ENCODE assay signal across 13 cellular contexts in the genomic region with DNA sequence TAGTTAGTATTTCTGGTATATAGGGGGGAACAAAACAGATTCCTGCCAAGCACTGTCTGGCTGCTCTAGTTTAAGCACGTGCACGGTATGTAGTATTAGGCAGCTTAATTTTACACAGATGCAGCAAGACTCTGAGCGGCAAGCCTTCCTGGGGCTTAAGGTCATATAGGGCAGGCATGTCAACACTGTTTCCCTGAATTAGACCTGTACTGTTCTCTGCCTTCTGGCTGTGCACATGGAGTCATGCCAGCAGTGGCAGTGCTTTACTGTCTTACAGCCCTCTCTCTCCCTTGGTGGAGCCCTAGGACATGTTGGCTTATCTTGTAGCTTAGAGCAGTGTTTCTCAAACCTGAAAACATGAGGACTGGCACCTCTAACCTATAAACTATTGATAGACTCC. TPM values are rescaled to one million over a fixed set of nuclear protein-coding genes. Genes with fewer than 3 reads are reported as not detected.
DNase-seq lines count a peak whose midpoint lies in the region; ATAC-seq and TF ChIP-seq lines count a peak whose summit lies in the region.
"Had no signal": no experiment of that assay in that cellular context is flagged by ENCODE, and none has a peak within 500 bp of the region (broad histone marks: within the 10 kb centered on the region; RNA-seq: fewer than 3 reads in every experiment).

No MANE protein-coding gene starts in this region.

- peaks cover 18% of the 10 kb centered on the region for H3K79me2 ChIP-seq in MM.1S (ENCODE audit: low read length)

- ATAC-seq in SK-N-SH treated with all-trans-retinoic acid at 6 μM for 48 hours (peak; percentile 71), HG03139 (IDR thresholded peaks at IDR 0.05; ENCODE audit: unreplicated experiment) (no peak)

- H2AFZ ChIP-seq in MM.1S (ENCODE audit: low read length), result no peak overlapping the region

- TF ChIP-seq CTCF in HEK293 (tag by site-specific recombination; IDR thresholded peaks at IDR 0.05) (no peak), fibroblast of villous mesenchyme (IDR thresholded peaks at IDR 0.05; ENCODE audit: insufficient read depth, low read depth, low read length) (no peak), MM.1S (IDR thresholded peaks at IDR 0.05; ENCODE audit: low read length) (no peak)

- H3K9me2 ChIP-seq in MM.1S (replicated peaks; ENCODE audit: insufficient read depth, low read length), result no peaks in the 10 kb centered on the region

- no peaks in the 10 kb centered on the region; a peak in 1 of 3 replicates for H3K36me3 ChIP-seq in HEK293 (ENCODE audit: control insufficient read depth in 2 of 2, insufficient read depth in 1 of 2, low read length in 2 of 2)
- H3K36me3 ChIP-seq in MM.1S (replicated peaks; ENCODE audit: insufficient read depth, low read length), result no peaks in the 10 kb centered on the region

- no peaks in the 10 kb centered on the region for H3K9me3 ChIP-seq in HEK293 (ENCODE audit: control insufficient read depth, insufficient read depth, low read depth, low read length)
- H3K9me3 ChIP-seq in MM.1S (replicated peaks; ENCODE audit: insufficient read depth, low read length), result no peaks in the 10 kb centered on the region

- H4K20me1 ChIP-seq in MM.1S (ENCODE audit: insufficient read depth, low read length), result no peaks in the 10 kb centered on the region

- H3K9ac ChIP-seq in MM.1S (ENCODE audit: low read length), result no peak overlapping the region

- no peaks in the 10 kb centered on the region for H3K27me3 ChIP-seq in MM.1S (replicated peaks; ENCODE audit: insufficient read depth, low read length)
- H3K27me3 ChIP-seq: SJCRH30 had no signal

- DNase-seq in fibroblast of villous mesenchyme (ENCODE audit: low read depth) (peak; percentile 26), pons (ENCODE audit: low spot score) (peak; percentile 56), NCI-H1436 (lab: John Stamatoyannopoulos, UW) (no peak), MM.1S (no peak), SIG-M5 treated with dmso at 0.1 percent for 504 hours (lab: John Stamatoyannopoulos, UW; ENCODE audit: unreplicated experiment) (no peak)
- DNase-seq: activated CD4-positive, alpha-beta memory T cell treated with anti-CD3 and anti-CD28 coated beads for 36 hours; Calu3; retina; SJCRH30; stimulated activated CD4-positive, alpha-beta T cell treated with anti-CD3 and anti-CD28 coated beads, Interleukin-2, amount 100 ng/mL, for 48 hours had no signal

- H3F3A ChIP-seq in MM.1S (ENCODE audit: insufficient read depth, low read length), result no peaks in the 10 kb centered on the region

- no peak overlapping the region for H3K27ac ChIP-seq in HEK293 (ENCODE audit: extremely low read depth, low read depth, low read length)
- no peak overlapping the region for H3K27ac ChIP-seq in MM.1S (ENCODE audit: low read length)
- H3K27ac ChIP-seq: SJCRH30 had no signal

- H3K4me3 ChIP-seq in HEK293 (ENCODE audit: low read depth, low read length) (no peak overlapping the region), fibroblast of villous mesenchyme (ENCODE audit: low read depth, low read length) (no peak overlapping the region), MM.1S (ENCODE audit: low read length) (no peak overlapping the region)
- H3K4me3 ChIP-seq: SJCRH30 had no signal

- POLR2A ChIA-PET in HEK293 (lab: Yijun Ruan, JAX), result no interaction called here

- CTCF ChIA-PET in HEK293 (lab: Yijun Ruan, JAX), result interaction anchor here (1.0 kb wide), 1 partner anchor 21 kb away, joined by 3 read pairs; no protein-coding TSS in a partner anchor

- no peak overlapping the region for H3K4me2 ChIP-seq in MM.1S (ENCODE audit: low read depth, low read length)

- no peaks in the 10 kb centered on the region for H3K4me1 ChIP-seq in HEK293 (ENCODE audit: control insufficient read depth, insufficient read depth, low read length)
- H3K4me1 ChIP-seq in MM.1S (ENCODE audit: low read length), result no peaks in the 10 kb centered on the region
- H3K4me1 ChIP-seq: SJCRH30 had no signal

TF ChIP-seq in HEK293, 187 proteins besides CTCF, POLR2A, EP300 and RAD21:
- TF ChIP-seq ZNF155 (tag by site-specific recombination; IDR thresholded peaks at IDR 0.05), result no peak
- 0 out of 2 replicates have a peak, but pooled peaks have one; percentile 32 for TF ChIP-seq ZIC2 (tag by site-specific recombination; IDR thresholded peaks at IDR 0.05)
- TF ChIP-seq ZNF335 (tag by site-specific recombination; conservative IDR thresholded peaks at IDR 0.05), result no peak

TF ChIP-seq in SK-N-SH treated with all-trans-retinoic acid at 6 μM for 48 hours, 23 proteins besides CTCF, POLR2A, EP300 and RAD21 (continues in another document):
- TF ChIP-seq TCF4 (CRISPR knock-in tag; IDR thresholded peaks at IDR 0.05; ENCODE audit: borderline replicate concordance) (no peak), ISL1 (CRISPR knock-in tag; IDR thresholded peaks at IDR 0.05) (no peak), PATZ1 (CRISPR knock-in tag; IDR thresholded peaks at IDR 0.05; ENCODE audit: borderline replicate concordance) (no peak), PPARA (CRISPR knock-in tag; IDR thresholded peaks at IDR 0.05; ENCODE audit: borderline replicate concordance) (no peak), ZNF8 (CRISPR knock-in tag; IDR thresholded peaks at IDR 0.05) (no peak), TSHZ2 (CRISPR knock-in tag; IDR thresholded peaks at IDR 0.05) (no peak), OSR1 (CRISPR knock-in tag; IDR thresholded peaks at IDR 0.05) (no peak), ARNTL (CRISPR knock-in tag; IDR thresholded peaks at IDR 0.05; ENCODE audit: borderline replicate concordance, low read depth) (no peak), TOX (CRISPR knock-in tag; IDR thresholded peaks at IDR 0.05; ENCODE audit: borderline replicate concordance) (no peak), POU6F1 (CRISPR knock-in tag; IDR thresholded peaks at IDR 0.05; ENCODE audit: borderline replicate concordance, low read depth) (no peak), GLIS3 (CRISPR knock-in tag; IDR thresholded peaks at IDR 0.05) (no peak), CSDC2 (CRISPR knock-in tag; IDR thresholded peaks at IDR 0.05) (no peak), ZC3H10 (CRISPR knock-in tag; IDR thresholded peaks at IDR 0.05) (no peak)
- TF ChIP-seq, protein P1, sequence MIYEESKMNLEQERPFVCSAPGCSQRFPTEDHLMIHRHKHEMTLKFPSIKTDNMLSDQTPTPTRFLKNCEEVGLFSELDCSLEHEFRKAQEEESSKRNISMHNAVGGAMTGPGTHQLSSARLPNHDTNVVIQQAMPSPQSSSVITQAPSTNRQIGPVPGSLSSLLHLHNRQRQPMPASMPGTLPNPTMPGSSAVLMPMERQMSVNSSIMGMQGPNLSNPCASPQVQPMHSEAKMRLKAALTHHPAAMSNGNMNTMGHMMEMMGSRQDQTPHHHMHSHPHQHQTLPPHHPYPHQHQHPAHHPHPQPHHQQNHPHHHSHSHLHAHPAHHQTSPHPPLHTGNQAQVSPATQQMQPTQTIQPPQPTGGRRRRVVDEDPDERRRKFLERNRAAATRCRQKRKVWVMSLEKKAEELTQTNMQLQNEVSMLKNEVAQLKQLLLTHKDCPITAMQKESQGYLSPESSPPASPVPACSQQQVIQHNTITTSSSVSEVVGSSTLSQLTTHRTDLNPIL (CRISPR knock-in tag; IDR thresholded peaks at IDR 0.05; ENCODE audit: low read depth), result no peak

RNA-seq across cellular contexts. Expression of gene PHF20, which starts 56.6 kb away (rescaled TPM):
- 32.5 and 34.5 TPM in 2 replicates for total RNA-seq in fibroblast of villous mesenchyme

Comparison
In these comparisons a context has a peak if more than half of its experiments do, and no peak if none do; other contexts are left out.
1. DNase-seq: peak in fibroblast of villous mesenchyme (single experiment) and pons (single experiment); none in NCI-H1436 (single experiment), MM.1S (single experiment) and SIG-M5 treated with dmso at 0.1 percent for 504 hours (single experiment).